Comparison of ENCODE assay signal across 8 cellular contexts in genomic region chrX:48071064-48071985, GRCh38. TPM values are rescaled to one million over a fixed set of nuclear protein-coding genes. Genes with fewer than 3 reads are reported as not detected.
A peak's percentile ranks its signal among the peaks of the same experiment; 100 is the strongest.
DNase-seq lines count a peak whose midpoint lies in the region; ATAC-seq and TF ChIP-seq lines count a peak whose summit lies in the region.

Gene ZNF630 (minus strand): TSS chrX:48071640. CDS start chrX:48066886, 4,754 bp downstream.

- no peak for TF ChIP-seq RAD21 in IMR-90 (IDR thresholded peaks at IDR 0.05; ENCODE audit: low read length)

- no peaks in the 10 kb centered on the region for H3K9me1 ChIP-seq in IMR-90 (ENCODE audit: insufficient read depth, low read length)

- intact Hi-C loops in IMR-90 (cut with micrococcal nuclease) = no loop called here
- intact Hi-C loops in heart right ventricle (cut with DNase I) = no loop called here
- intact Hi-C loops in transverse colon (cut with DNase I; ENCODE audit: low total_unique reads) = no loop called here

- H3K9me3 ChIP-seq in CD4-positive, CD25-positive, alpha-beta regulatory T cell (ENCODE audit: control insufficient read depth in 2 of 2, low read length in 2 of 2) = no peaks in the 10 kb centered on the region
- H3K9me3 ChIP-seq in IMR-90 (ENCODE audit: control insufficient read depth, insufficient read depth, low read length) = no peaks in the 10 kb centered on the region
- no peaks in the 10 kb centered on the region for H3K9me3 ChIP-seq in SJSA1 (replicated peaks)
- H3K9me3 ChIP-seq in adipocyte (ENCODE audit: control insufficient read depth, low read length) = peaks cover 5% of the 10 kb centered on the region
- peaks cover 0 to 5% (median 0%) of the 10 kb centered on the region in 11 donors for H3K9me3 ChIP-seq in heart right ventricle
- H3K9me3 ChIP-seq in trophoblast cell (ENCODE audit: insufficient read depth, low read depth, low read length) = no peaks in the 10 kb centered on the region
- no peaks in the 10 kb centered on the region for H3K9me3 ChIP-seq in transverse colon

- dilution Hi-C loops in IMR-90 (cut with HindIII; ENCODE audit: low sequenced_read_pairs, unreplicated experiment) = no loop called here

- H3K14ac ChIP-seq in IMR-90 (replicated peaks; ENCODE audit: low read depth, low read length) = peak within 1 kb of the TSS; percentile 68
- H3K14ac ChIP-seq in trophoblast cell (ENCODE audit: low read length) = peak within 1 kb of the TSS; percentile 92

- no peaks in the 10 kb centered on the region for H3K36me3 ChIP-seq in CD4-positive, CD25-positive, alpha-beta regulatory T cell (ENCODE audit: control insufficient read depth, insufficient read depth, low read length)
- H3K36me3 ChIP-seq in IMR-90 (ENCODE audit: control insufficient read depth, insufficient read depth, low read length) (no peaks in the 10 kb centered on the region), SJSA1 (no peaks in the 10 kb centered on the region), adipocyte (ENCODE audit: control insufficient read depth, insufficient read depth, low read length, severe bottlenecking) (no peaks in the 10 kb centered on the region), heart right ventricle (no peaks in the 10 kb centered on the region), trophoblast cell (ENCODE audit: control insufficient read depth in 1 of 2, insufficient read depth in 2 of 2, low read length in 2 of 2) (no peaks in the 10 kb centered on the region), transverse colon (no peaks in the 10 kb centered on the region)

- H2AFZ ChIP-seq in IMR-90 (replicated peaks; ENCODE audit: low read length, poor library complexity) = peak within 1 kb of the TSS; percentile 93
- peak within 1 kb of the TSS; percentile 78 for H2AFZ ChIP-seq in trophoblast cell (ENCODE audit: insufficient read depth, low read length, poor library complexity)

- H2AK5ac ChIP-seq in IMR-90 (ENCODE audit: low read depth, low read length) (no peak within 1 kb of the TSS), trophoblast cell (ENCODE audit: low read length) (peak within 1 kb of the TSS; percentile 79)

- in situ Hi-C loops in IMR-90 (cut with MboI; ENCODE audit: low sequenced_read_pairs) (no loop called here), transverse colon (cut with MboI; ENCODE audit: low pct_ligation_motif_present in 1 of 4, low pct_unique_long_range_greater_than_20kb in 1 of 4, low sequenced_read_pairs in 3 of 4) (no loop called here)

- peak within 1 kb of the TSS; percentile 68 for H2AK9ac ChIP-seq in IMR-90 (replicated peaks; ENCODE audit: low read depth, low read length, poor library complexity)

- 27% methylated on average over 16 of the region's 48 CpGs; no CpG with 5 or more reads in 1 of the 2 experiments for WGBS in IMR-90 (ENCODE audit: extremely low coverage in 2 of 2, insufficient read length in 1 of 2), 2 experiments
- 1% methylated on average over 45 to 48 of the region's 48 CpGs for WGBS in heart right ventricle, 2 donors
- no CpG with 5 or more reads among the region's 48 CpGs for WGBS in trophoblast cell (ENCODE audit: extremely low coverage, insufficient coverage, insufficient read length)
- WGBS in transverse colon (ENCODE audit: low coverage in 1 of 2), 2 donors = 53% methylated on average over 48 of the region's 48 CpGs; no CpG with 5 or more reads in 1 of the 2 donors

- H3K79me1 ChIP-seq in IMR-90 (ENCODE audit: low read depth in 1 of 2, low read length in 2 of 2) (no peaks in the 10 kb centered on the region), trophoblast cell (ENCODE audit: low read length) (peaks cover 9% of the 10 kb centered on the region)

- H3K4me3 Mint-ChIP-seq in CD4-positive, CD25-positive, alpha-beta regulatory T cell = peak within 1 kb of the TSS; percentile 92 to 97 (median 93)

- peaks cover 7% of the 10 kb centered on the region for H3K79me2 ChIP-seq in trophoblast cell (ENCODE audit: control insufficient read depth, insufficient read depth, low read length, poor library complexity)

- H3K4me1 Mint-ChIP-seq in CD4-positive, CD25-positive, alpha-beta regulatory T cell = peaks cover 0 to 15% (median 9%) of the 10 kb centered on the region in 4 donors

- CTCF ChIA-PET in IMR-90 (lab: Yijun Ruan, JAX) = no interaction called here

- peak within 1 kb of the TSS; percentile 74 for H3K4ac ChIP-seq in IMR-90 (ENCODE audit: low read depth, low read length)
- H3K4ac ChIP-seq in trophoblast cell (ENCODE audit: low read depth, low read length) = peak within 1 kb of the TSS; percentile 52

- H3K4me3 ChIP-seq in CD4-positive, CD25-positive, alpha-beta regulatory T cell (ENCODE audit: low read depth, low read length) = peak within 1 kb of the TSS; percentile 69
- H3K4me3 ChIP-seq in IMR-90 (ENCODE audit: insufficient read depth, low read depth, low read length) (peak within 1 kb of the TSS; percentile 83), SJSA1 (peak within 1 kb of the TSS; percentile 53), adipocyte (ENCODE audit: low read length) (peak within 1 kb of the TSS; percentile 87), heart right ventricle (peak within 1 kb of the TSS; percentile 34 to 78 (median 64)), trophoblast cell (ENCODE audit: low read depth, low read length) (peak within 1 kb of the TSS; percentile 78), transverse colon (peak within 1 kb of the TSS; percentile 10 to 72 (median 60))

- peak within 1 kb of the TSS; percentile 88 for H3K18ac ChIP-seq in IMR-90 (ENCODE audit: low read depth, low read length)
- peak within 1 kb of the TSS; percentile 82 for H3K18ac ChIP-seq in trophoblast cell (ENCODE audit: low read length)

- BruUV-seq in IMR-90 (replicated peaks; lab: Mats Ljungman, UMichigan) = no TSS peak

- peak within 1 kb of the TSS; percentile 80 to 94 for H4K8ac ChIP-seq in IMR-90 (ENCODE audit: low read depth in 2 of 2, low read length in 2 of 2)
- peak within 1 kb of the TSS; percentile 91 for H4K8ac ChIP-seq in trophoblast cell (ENCODE audit: low read depth, low read length)

- DNase-seq in CD4-positive, CD25-positive, alpha-beta regulatory T cell = peak; percentile 17 to 80 (median 47)
- DNase-seq in IMR-90 = peak; percentile 6
- DNase-seq in SJSA1 (ENCODE audit: low read depth in 1 of 2, low spot score in 2 of 2) = peak; percentile 45 to 50
- peak; percentile 28 for DNase-seq in adipocyte (ENCODE audit: low read depth)
- DNase-seq in heart right ventricle = peak; percentile 64 to 77
- peak; percentile 25 to 59 for DNase-seq in trophoblast cell
- DNase-seq in transverse colon = peak; percentile 85

- H3K36me3 Mint-ChIP-seq in CD4-positive, CD25-positive, alpha-beta regulatory T cell = no peaks in the 10 kb centered on the region

- H4K5ac ChIP-seq in IMR-90 (ENCODE audit: low read depth, low read length) = peak within 1 kb of the TSS; percentile 3

- no peaks in the 10 kb centered on the region for H3K4me1 ChIP-seq in CD4-positive, CD25-positive, alpha-beta regulatory T cell (ENCODE audit: control insufficient read depth, insufficient read depth, low read length, poor library complexity, severe bottlenecking)
- H3K4me1 ChIP-seq in IMR-90 (ENCODE audit: control insufficient read depth, insufficient read depth, low read length) = no peaks in the 10 kb centered on the region
- H3K4me1 ChIP-seq in SJSA1 (replicated peaks) = no peaks in the 10 kb centered on the region
- no peaks in the 10 kb centered on the region for H3K4me1 ChIP-seq in adipocyte (ENCODE audit: control insufficient read depth, insufficient read depth, low read length)
- peaks cover 0 to 7% (median 0%) of the 10 kb centered on the region in 9 donors for H3K4me1 ChIP-seq in heart right ventricle
- peaks cover 0 to 4% of the 10 kb centered on the region in 2 experiments for H3K4me1 ChIP-seq in trophoblast cell (ENCODE audit: control insufficient read depth in 1 of 2, insufficient read depth in 2 of 2, low read length in 2 of 2)
- H3K4me1 ChIP-seq in transverse colon = no peaks in the 10 kb centered on the region

- H2BK120ac ChIP-seq in IMR-90 (ENCODE audit: low read depth, low read length) = peak within 1 kb of the TSS; percentile 50; the same call in 1 of the 2 replicates
- H2BK120ac ChIP-seq in trophoblast cell (ENCODE audit: insufficient read depth, low read length, poor library complexity) = peak within 1 kb of the TSS; percentile 69

- no peaks in the 10 kb centered on the region for H3K27me3 ChIP-seq in CD4-positive, CD25-positive, alpha-beta regulatory T cell (ENCODE audit: control insufficient read depth, insufficient read depth, low read length)
- H3K27me3 ChIP-seq in IMR-90 (ENCODE audit: control insufficient read depth, insufficient read depth, low read length) (no peaks in the 10 kb centered on the region), SJSA1 (replicated peaks) (no peaks in the 10 kb centered on the region), adipocyte (replicated peaks; ENCODE audit: control insufficient read depth, insufficient read depth, low read length) (no peaks in the 10 kb centered on the region), heart right ventricle (no peaks in the 10 kb centered on the region), trophoblast cell (ENCODE audit: insufficient read depth, low read length) (no peaks in the 10 kb centered on the region), transverse colon (no peaks in the 10 kb centered on the region)

- no peak for TF ChIP-seq CTCF in IMR-90 (conservative IDR thresholded peaks at IDR 0.05; ENCODE audit: low read depth, low read length)
- TF ChIP-seq CTCF in heart right ventricle (IDR thresholded peaks at IDR 0.05) = no peak
- TF ChIP-seq CTCF in transverse colon (IDR thresholded peaks at IDR 0.05) = no peak

- peak within 1 kb of the TSS; percentile 57 for H3K27ac ChIP-seq in CD4-positive, CD25-positive, alpha-beta regulatory T cell (ENCODE audit: insufficient read depth, low read length, poor library complexity, severe bottlenecking)
- H3K27ac ChIP-seq in IMR-90 (ENCODE audit: insufficient read depth, low read length) = peak within 1 kb of the TSS; percentile 76
- H3K27ac ChIP-seq in SJSA1 = peak within 1 kb of the TSS; percentile 53; the same call in 1 of the 2 replicates
- peak within 1 kb of the TSS; percentile 54 to 94 (median 85) for H3K27ac ChIP-seq in heart right ventricle
- peak within 1 kb of the TSS; percentile 73 for H3K27ac ChIP-seq in trophoblast cell (ENCODE audit: low read depth, low read length)
- peak within 1 kb of the TSS; percentile 80 to 89 (median 85) for H3K27ac ChIP-seq in transverse colon

- TF ChIP-seq POLR2A in IMR-90 (IDR thresholded peaks at IDR 0.05; ENCODE audit: low read depth, low read length) (no peak), transverse colon (IDR thresholded peaks at IDR 0.05) (peak; percentile 52)

- H3K56ac ChIP-seq in IMR-90 (ENCODE audit: extremely low read depth, insufficient read depth, low read length) = peak within 1 kb of the TSS; percentile 52; the same call in 1 of the 2 replicates

- peak within 1 kb of the TSS; percentile 87 for H2BK12ac ChIP-seq in trophoblast cell (ENCODE audit: low read length)

- H2BK20ac ChIP-seq in IMR-90 (ENCODE audit: low read depth, low read length) = no peak within 1 kb of the TSS

- H3K23ac ChIP-seq in IMR-90 (ENCODE audit: low read depth, low read length) (peak within 1 kb of the TSS; percentile 39; the same call in 1 of the 2 replicates), trophoblast cell (ENCODE audit: low read length) (no peak within 1 kb of the TSS)

- ATAC-seq in CD4-positive, CD25-positive, alpha-beta regulatory T cell (ENCODE audit: low read depth in 2 of 2) = peak; percentile 89 to 91
- ATAC-seq in GM19467 (IDR thresholded peaks at IDR 0.05; ENCODE audit: unreplicated experiment) = peak; percentile 89
- peak; percentile 86 for ATAC-seq in IMR-90 (ENCODE audit: low read depth)
- peak; percentile 92 to 98 (median 95) for ATAC-seq in heart right ventricle

- H3K9ac ChIP-seq in IMR-90 (ENCODE audit: low read depth, low read length) = peak within 1 kb of the TSS; percentile 74
- peak within 1 kb of the TSS; percentile 83 for H3K9ac ChIP-seq in adipocyte (ENCODE audit: low read length)
- H3K9ac ChIP-seq in trophoblast cell (ENCODE audit: low read length) = peak within 1 kb of the TSS; percentile 67

- no peak within 1 kb of the TSS for H2BK15ac ChIP-seq in IMR-90 (ENCODE audit: low read depth, low read length)

- H3K4me2 ChIP-seq in IMR-90 (ENCODE audit: low read depth, low read length) (peak within 1 kb of the TSS; percentile 86), trophoblast cell (ENCODE audit: low read length) (peak within 1 kb of the TSS; percentile 59)

- POLR2A ChIA-PET in IMR-90 (lab: Charles Lee; ENCODE audit: unreplicated experiment) = no interaction called here

- H4K12ac ChIP-seq in trophoblast cell (ENCODE audit: low read depth, low read length) = peak within 1 kb of the TSS; percentile 88

- H3K27me3 Mint-ChIP-seq in CD4-positive, CD25-positive, alpha-beta regulatory T cell = no peaks in the 10 kb centered on the region

- H4K91ac ChIP-seq in IMR-90 (ENCODE audit: insufficient read depth, low read depth, low read length) (peak within 1 kb of the TSS; percentile 33; the same call in 1 of the 2 replicates), trophoblast cell (ENCODE audit: low read depth, low read length) (peak within 1 kb of the TSS; percentile 91)

- TF ChIP-seq EP300 in transverse colon (IDR thresholded peaks at IDR 0.05; ENCODE audit: low read depth) = no peak

- H3K27ac Mint-ChIP-seq in CD4-positive, CD25-positive, alpha-beta regulatory T cell = peak within 1 kb of the TSS; percentile 92 to 97 (median 97)

- peaks cover 0 to 2% (median 0%) of the 10 kb centered on the region in 7 donors for H3K9me3 Mint-ChIP-seq in CD4-positive, CD25-positive, alpha-beta regulatory T cell

- H4K20me1 ChIP-seq in IMR-90 (ENCODE audit: insufficient read depth, low read length) = no peaks in the 10 kb centered on the region

- H2BK5ac ChIP-seq in IMR-90 (ENCODE audit: low read depth, low read length, poor library complexity, severe bottlenecking) = no peak within 1 kb of the TSS
- H2BK5ac ChIP-seq in trophoblast cell (ENCODE audit: low read depth, low read length, poor library complexity) = peak within 1 kb of the TSS; percentile 90

RNA-seq across cellular contexts. Expression of gene ZNF630, which starts in this region (rescaled TPM):
- 1.5 TPM for total RNA-seq in CD4-positive, CD25-positive, alpha-beta regulatory T cell
- 1 to 10 TPM; 1.2 to 2.7 (median 1.9) TPM for polyA plus RNA-seq in CD4-positive, CD25-positive, alpha-beta regulatory T cell
- total RNA-seq in IMR-90 (2012; rRNA removed) (0.28 and 0.54 TPM in 2 replicates), heart right ventricle (1 to 10 TPM; 1.3 to 3.5 (median 2.6) TPM), transverse colon (10 to 100 TPM in 2 of 4 donors, 1 to 10 TPM in 2; 4.6 to 29.9 (median 14.1) TPM)
- polyA plus RNA-seq in IMR-90 (2012; rRNA removed) (0.24 TPM in 2 replicates), heart right ventricle (1 to 10 TPM in 1 of 2 donors, under 1 TPM in 1; 0.96 to 2.5 TPM)
- polyA plus RNA-seq in IMR-90 (2012; cell fraction: cytosol; rRNA removed) = 0.02 and 0.16 TPM in 2 replicates
- polyA plus RNA-seq in IMR-90 (2012; cell fraction: nucleus; rRNA removed; ENCODE audit: low replicate concordance) = 0.20 and 1.1 TPM in 2 replicates
- 0.47 and 0.58 TPM in 2 replicates for total RNA-seq in SJSA1 (2014; rRNA removed; shearing (Covaris generic))
- polyA plus RNA-seq in trophoblast cell (2013) = 2.0 and 2.3 TPM in 2 replicates

Comparison
In these comparisons a context has a peak if more than half of its experiments do, and no peak if none do; other contexts are left out.
1. Peak in every context shown above with its lines: DNase-seq, ATAC-seq, H3K4me3 ChIP-seq and H3K27ac ChIP-seq.
2. Peak in DNase-seq, H3K4me3 ChIP-seq and H3K27ac ChIP-seq in SJSA1; RNA of the gene not detected or under 1 TPM.
3. DNase-seq: peak in every context shown above with its lines; median percentile 85 in transverse colon; 70 in heart right ventricle; 48 in SJSA1; 47 in CD4-positive, CD25-positive, alpha-beta regulatory T cell; 42 in trophoblast cell; 28 in adipocyte; 6 in IMR-90.